8 cellular contexts compared by ENCODE assay signal in the genomic region with DNA sequence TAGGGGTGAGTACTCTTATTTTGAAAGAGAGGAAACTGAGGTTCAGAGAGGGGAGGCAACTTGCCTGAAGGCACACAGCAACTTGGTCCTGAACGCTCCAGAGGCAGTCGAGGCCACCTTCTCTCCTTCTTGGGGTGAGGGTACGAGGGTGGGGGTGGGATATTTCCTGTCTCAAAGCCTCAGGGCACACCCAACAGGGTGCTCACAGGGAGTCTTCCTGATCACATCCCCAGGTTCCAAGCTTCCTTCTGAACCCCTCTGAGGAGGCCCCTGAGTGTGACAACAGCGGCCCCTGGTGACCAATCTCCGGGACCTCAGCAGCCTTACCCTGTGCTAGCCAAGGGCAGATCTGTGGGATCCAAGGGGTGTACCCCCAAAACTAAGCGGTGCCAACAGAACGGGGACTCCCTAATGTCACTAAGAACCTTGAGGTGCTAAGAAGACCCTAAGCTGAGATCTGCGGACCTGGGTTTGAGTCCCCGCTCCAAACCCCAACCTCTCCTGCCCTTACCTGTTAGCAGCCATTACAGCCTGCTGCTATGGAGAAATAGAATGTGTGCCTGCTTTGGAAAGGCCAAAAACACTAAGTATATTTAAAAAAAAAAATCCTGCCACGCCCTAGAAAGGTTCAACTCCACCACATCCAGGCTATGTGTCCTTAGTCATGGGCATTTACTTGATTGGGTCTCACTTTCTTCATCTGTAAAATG. TPM values are rescaled to one million over a fixed set of nuclear protein-coding genes. Genes with fewer than 3 reads are reported as not detected.
DNase-seq lines count a peak whose midpoint lies in the region; ATAC-seq and TF ChIP-seq lines count a peak whose summit lies in the region.

No MANE protein-coding gene starts in this region.

- 16% methylated on average over 10 of the region's 10 CpGs for WGBS in lower leg skin, 2 donors

- H3K27ac ChIP-seq in coronary artery: no peak overlapping the region

- no peak for TF ChIP-seq POLR2A in lower leg skin (IDR thresholded peaks at IDR 0.05)

- H3K4me3 ChIP-seq in AG04449 (ENCODE audit: low read depth, low read length): no peak overlapping the region
- H3K4me3 ChIP-seq in coronary artery: no peak overlapping the region
- H3K4me3 ChIP-seq in lower leg skin (ENCODE audit: low read depth, poor library complexity, severe bottlenecking): no peak overlapping the region

- peak; percentile 91 for TF ChIP-seq CTCF in AG04449 (IDR thresholded peaks at IDR 0.05; ENCODE audit: insufficient read depth, low read length, missing control alignments)
- TF ChIP-seq CTCF in coronary artery (IDR thresholded peaks at IDR 0.05): peak; percentile 79
- peak in 1 of 3 donors; percentile 70 for TF ChIP-seq CTCF in lower leg skin (IDR thresholded peaks at IDR 0.05)

- CTCF ChIA-PET in AG04449 (lab: Yijun Ruan, JAX): interaction anchor here (0.5 to 10.4 kb wide), 38 partner anchors 11 to 354 kb away, joined by 3 to 241 read pairs (median 5); a partner anchor contains a TSS

- DNase-seq in AG04449 (ENCODE audit: low read depth, low spot score): no peak
- peak; percentile 35 for DNase-seq in NCI-H226
- DNase-seq in activated CD4-positive, alpha-beta T cell treated with anti-CD3 and anti-CD28 coated beads for 48 hours: peak; percentile 84
- DNase-seq in coronary artery (ENCODE audit: low spot score): no peak
- peak; percentile 66 to 93 for DNase-seq in lower leg skin (ENCODE audit: low spot score in 2 of 2)
- DNase-seq in stimulated activated CD4-positive, alpha-beta T cell treated with anti-CD3 and anti-CD28 coated beads, TNF-alpha, amount 100 ng/mL, for 24 hours (ENCODE audit: low read depth in 3 of 3): peak; percentile 48 to 76 (median 54)

- ATAC-seq in GM18907 (IDR thresholded peaks at IDR 0.05; ENCODE audit: unreplicated experiment): peak; percentile 48
- no peak for ATAC-seq in GM19324 (IDR thresholded peaks at IDR 0.05; ENCODE audit: low FRiP score, unreplicated experiment)

- intact Hi-C loops in lower leg skin (cut with DNase I; ENCODE audit: low total_unique reads): loop anchor here (2.0 kb wide), 1 partner anchor 177 kb away; no protein-coding TSS in a partner anchor

- POLR2A ChIA-PET in AG04449 (lab: Yijun Ruan, JAX): no interaction called here

RNA-seq across cellular contexts. Expression of a gene that starts 57.9 kb away (rescaled TPM):
- 10 to 100 TPM in 1 of 4 donors, 1 to 10 TPM in 3; 6.6 to 10.9 (median 8.1) TPM for total RNA-seq in lower leg skin

Comparison
In these comparisons a context has a peak if more than half of its experiments do, and no peak if none do; other contexts are left out.
1. DNase-seq: peak in NCI-H226 (single experiment), activated CD4-positive, alpha-beta T cell treated with anti-CD3 and anti-CD28 coated beads for 48 hours (single experiment), lower leg skin (2 of 2) and stimulated activated CD4-positive, alpha-beta T cell treated with anti-CD3 and anti-CD28 coated beads, TNF-alpha, amount 100 ng/mL, for 24 hours (3 of 3); none in AG04449 (single experiment) and coronary artery (single experiment).